Comparison of ENCODE assay signal across 10 cellular contexts in genomic region chr16:55323637-55324490, GRCh38. TPM values are rescaled to one million over a fixed set of nuclear protein-coding genes. Genes with fewer than 3 reads are reported as not detected.
A peak's percentile ranks its signal among the peaks of the same experiment; 100 is the strongest.
DNase-seq lines count a peak whose midpoint lies in the region; ATAC-seq and TF ChIP-seq lines count a peak whose summit lies in the region.
"Had no signal": no experiment of that assay in that cellular context is flagged by ENCODE, and none has a peak within 500 bp of the region (broad histone marks: within the 10 kb centered on the region; RNA-seq: fewer than 3 reads in every experiment).

IRX6 (plus strand) TSS chr16:55324203; CDS start chr16:55325092, 889 bp downstream.

- no peak within 1 kb of the TSS for H3K4me3 ChIP-seq in GM23248
- peak within 1 kb of the TSS; percentile 44 to 58; a peak in 3 of 4 replicates for H3K4me3 ChIP-seq in SK-N-SH (ENCODE audit: low read depth in 2 of 2, low read length in 1 of 2)
- peak within 1 kb of the TSS in 6 of 8 donors; percentile 7 to 33 (median 14) for H3K4me3 ChIP-seq in spleen

- ATAC-seq in left ventricle myocardium superior = peak; percentile 85
- ATAC-seq in HG02571 (IDR thresholded peaks at IDR 0.05; ENCODE audit: unreplicated experiment) = no peak

- TF ChIP-seq CTCF in SK-N-SH (IDR thresholded peaks at IDR 0.05) (peak; percentile 52), spleen (IDR thresholded peaks at IDR 0.05 in 8 of 11, conservative IDR thresholded peaks at IDR 0.05 in 3 of 11) (no peak)

- H3F3A ChIP-seq in GM23248 (ENCODE audit: insufficient read depth) (no peaks in the 10 kb centered on the region), SK-N-SH (replicated peaks; ENCODE audit: insufficient read depth) (no peaks in the 10 kb centered on the region)

- H3K36me3 ChIP-seq in GM23248 (ENCODE audit: low read depth) (no peaks in the 10 kb centered on the region), SK-N-SH (replicated peaks in 1 of 2; ENCODE audit: control insufficient read depth in 1 of 2, insufficient read depth in 2 of 2, low read length in 1 of 2) (no peaks in the 10 kb centered on the region), spleen (no peaks in the 10 kb centered on the region)
- H3K36me3 ChIP-seq: vagina had no signal

- H3K9me2 ChIP-seq in GM23248 (ENCODE audit: insufficient read depth) (no peaks in the 10 kb centered on the region), SK-N-SH (no peaks in the 10 kb centered on the region)

- CTCF ChIA-PET in SK-N-SH (lab: Yijun Ruan, JAX) = interaction anchor here (0.6 to 4.2 kb wide), 59 partner anchors 9 to 1860 kb away, joined by 3 to 44 read pairs (median 4); partner anchors contain the start of gene IRX5

- H3K79me2 ChIP-seq in GM23248 (ENCODE audit: insufficient read depth) = no peaks in the 10 kb centered on the region
- H3K79me2 ChIP-seq in SK-N-SH (ENCODE audit: insufficient read depth) = no peaks in the 10 kb centered on the region

- TF ChIP-seq POLR2A in spleen (IDR thresholded peaks at IDR 0.05) = no peak

- intact Hi-C loops in left ventricle myocardium superior (cut with micrococcal nuclease) = no loop called here
- intact Hi-C loops in spleen (cut with DNase I; ENCODE audit: low total_unique reads) = no loop called here

- H3K4me2 ChIP-seq in GM23248 (ENCODE audit: unreplicated experiment) (no peak within 1 kb of the TSS), SK-N-SH (no peak within 1 kb of the TSS; the same call in 1 of the 2 replicates)

- H3K27me3 ChIP-seq in GM23248 (replicated peaks; ENCODE audit: insufficient read depth) = peaks cover 60% of the 10 kb centered on the region
- no peaks in the 10 kb centered on the region for H3K27me3 ChIP-seq in SK-N-SH (ENCODE audit: insufficient read depth)
- H3K27me3 ChIP-seq in spleen (replicated peaks in 1 of 7) = peaks cover 0 to 90% (median 47%) of the 10 kb centered on the region in 7 donors
- H3K27me3 ChIP-seq: vagina had no signal

- POLR2A ChIA-PET in SK-N-SH (lab: Yijun Ruan, JAX) = interaction anchor here (0.7 to 0.9 kb wide), 2 partner anchors 203 to 289 kb away, joined by 3 read pairs; no protein-coding TSS in a partner anchor

- H3K9me3 ChIP-seq in GM23248 (ENCODE audit: low read depth) = no peaks in the 10 kb centered on the region
- no peaks in the 10 kb centered on the region for H3K9me3 ChIP-seq in SK-N-SH
- no peaks in the 10 kb centered on the region for H3K9me3 ChIP-seq in spleen
- H3K9me3 ChIP-seq: vagina had no signal

- no peaks in the 10 kb centered on the region for H3K4me1 ChIP-seq in GM23248 (ENCODE audit: insufficient read depth)
- peaks cover 0 to 10% of the 10 kb centered on the region in 2 experiments; a peak in 2 of 4 replicates for H3K4me1 ChIP-seq in SK-N-SH (ENCODE audit: control insufficient read depth in 1 of 2, insufficient read depth in 2 of 2, low read depth in 1 of 2, low read length in 1 of 2)
- H3K4me1 ChIP-seq in spleen = peaks cover 0 to 28% (median 10%) of the 10 kb centered on the region in 6 donors

- H4K20me1 ChIP-seq in GM23248 (ENCODE audit: insufficient read depth) (no peaks in the 10 kb centered on the region), SK-N-SH (ENCODE audit: insufficient read depth) (no peaks in the 10 kb centered on the region)

- WGBS in GM23248 (ENCODE audit: low coverage in 1 of 2, low lambda C conversion rate in 2 of 2, missing lambda C conversion rate in 2 of 2), 2 experiments = 2 to 3% methylated on average over 47 to 55 of the region's 63 CpGs
- 10% methylated on average over 26 of the region's 63 CpGs for WGBS in SK-N-SH (ENCODE audit: low lambda C conversion rate)
- 5 to 10% (median 7%) methylated on average over 27 to 63 of the region's 63 CpGs for WGBS in spleen, 5 donors

- H3K27ac ChIP-seq in GM23248 = no peak within 1 kb of the TSS
- peak within 1 kb of the TSS in 1 of 2 experiments; percentile 39; a peak in 1 of 4 replicates for H3K27ac ChIP-seq in SK-N-SH (ENCODE audit: low read depth in 2 of 2, low read length in 1 of 2)
- no peak within 1 kb of the TSS for H3K27ac ChIP-seq in spleen
- H3K27ac ChIP-seq: vagina had no signal

- H2AFZ ChIP-seq in GM23248 (no peak within 1 kb of the TSS), SK-N-SH (ENCODE audit: low read depth) (no peak within 1 kb of the TSS)

- H3K9ac ChIP-seq in GM23248 = no peak within 1 kb of the TSS
- H3K9ac ChIP-seq in SK-N-SH = no peak within 1 kb of the TSS

- no peak for TF ChIP-seq EP300 in SK-N-SH (IDR thresholded peaks at IDR 0.05; ENCODE audit: borderline replicate concordance in 1 of 2, low read depth in 1 of 2, low read length in 1 of 2)

- DNase-seq in GM23248 (peak; percentile 53), SK-N-SH (peak; percentile 89), left ventricle myocardium superior (peak; percentile 77), spleen (no peak), KG1 (lab: John Stamatoyannopoulos, UW) (no peak), SKM-1 treated with dmso at 0.1 percent for 144 hours (lab: John Stamatoyannopoulos, UW; ENCODE audit: unreplicated experiment) (no peak)
- no peak for DNase-seq in activated CD4-positive, alpha-beta T cell treated with anti-CD3 and anti-CD28 coated beads, Interleukin-2, amount 50 U/mL, for 4 hours
- DNase-seq: SIG-M5 had no signal

- TF ChIP-seq RAD21 in SK-N-SH (IDR thresholded peaks at IDR 0.05; ENCODE audit: low read length) = peak; percentile 53

- in situ Hi-C loops in GM23248 (cut with MboI) = no loop called here

TF ChIP-seq in SK-N-SH, 30 proteins besides CTCF, POLR2A, EP300 and RAD21:
- TF ChIP-seq NFIC (IDR thresholded peaks at IDR 0.05; ENCODE audit: borderline replicate concordance) = no peak
- TF ChIP-seq SMC3 (IDR thresholded peaks at IDR 0.05; ENCODE audit: low read depth, low read length) = peak; percentile 22; the same call in 1 of the 2 replicates

RNA-seq across cellular contexts. Expression of gene IRX6, which starts in this region (rescaled TPM):
- total RNA-seq in GM23248 (2014; rRNA removed; shearing (Covaris generic)) = not detected in 2 replicates
- not detected in 2 replicates for polyA plus RNA-seq in GM23248 (2016; fragmentation: Nextera tagmentation; extraction: Ambion mirVana)
- not detected in 2 replicates for polyA plus RNA-seq in SK-N-SH (2012; rRNA removed)
- polyA plus RNA-seq in SK-N-SH (2012; cell fraction: cytosol; rRNA removed) = 0.01 TPM in 2 replicates
- polyA plus RNA-seq in SK-N-SH (2012; cell fraction: nucleus; rRNA removed) = 0.10 and 0.13 TPM in 2 replicates
- not detected for total RNA-seq in left ventricle myocardium superior
- 1 to 10 TPM in 2 of 7 donors, under 1 TPM in 4, not detected in 1; 0.25 to 1.9 (median 0.47) TPM for total RNA-seq in spleen
- polyA plus RNA-seq in spleen = 1 to 10 TPM in 1 of 3 donors, under 1 TPM in 2; 0.08 to 1.2 (median 0.37) TPM

Comparison
In these comparisons a context has a peak if more than half of its experiments do, and no peak if none do; other contexts are left out.
1. Peak in DNase-seq in GM23248; RNA of the gene not detected or under 1 TPM.
2. Peak in DNase-seq and H3K4me3 ChIP-seq in SK-N-SH; RNA of the gene not detected or under 1 TPM.
3. Peak in DNase-seq and ATAC-seq in left ventricle myocardium superior; RNA of the gene not detected or under 1 TPM.